12 cellular contexts compared by ENCODE assay signal in genomic region chr19:49335784-49336481, GRCh38. TPM values are rescaled to one million over a fixed set of nuclear protein-coding genes. Genes with fewer than 3 reads are reported as not detected.
A peak's percentile ranks its signal among the peaks of the same experiment; 100 is the strongest.
DNase-seq lines count a peak whose midpoint lies in the region; ATAC-seq, FAIRE-seq and TF ChIP-seq lines count a peak whose summit lies in the region.
"Had no signal": no experiment of that assay in that cellular context is flagged by ENCODE, and none has a peak within 500 bp of the region (broad histone marks: within the 10 kb centered on the region; RNA-seq: fewer than 3 reads in every experiment).

No MANE protein-coding gene starts in this region.

- H3K9me3 Mint-ChIP-seq in CD14-positive monocyte: peaks cover 0 to 6% (median 0%) of the 10 kb centered on the region in 7 donors
- no peaks in the 10 kb centered on the region for H3K9me3 Mint-ChIP-seq in activated T-helper 2 cell treated with anti-CD3 and anti-CD28 coated beads, Interferon-gamma antibody, Interleukin-2, Interleukin-4, amounts not matched to agents 10 μg/mL and 5 μg/mL and 100 μg/mL, durations not matched to agents 14 hours and 24 hours and 36 hours
- no peaks in the 10 kb centered on the region for H3K9me3 Mint-ChIP-seq in naive thymus-derived CD8-positive, alpha-beta T cell
- H3K9me3 Mint-ChIP-seq in endothelial cell (ENCODE audit: unreplicated experiment): no peaks in the 10 kb centered on the region

- H3K27me3 Mint-ChIP-seq in CD14-positive monocyte (ENCODE audit: low read depth in 3 of 3): peaks cover 0 to 3% (median 2%) of the 10 kb centered on the region in 3 donors
- H3K27me3 Mint-ChIP-seq in activated T-helper 2 cell treated with anti-CD3 and anti-CD28 coated beads, Interferon-gamma antibody, Interleukin-2, Interleukin-4, amounts not matched to agents 10 μg/mL and 5 μg/mL and 100 μg/mL, durations not matched to agents 14 hours and 24 hours and 36 hours (ENCODE audit: low read depth): no peaks in the 10 kb centered on the region
- H3K27me3 Mint-ChIP-seq in naive thymus-derived CD8-positive, alpha-beta T cell: no peaks in the 10 kb centered on the region
- peaks cover 40% of the 10 kb centered on the region for H3K27me3 Mint-ChIP-seq in endothelial cell (ENCODE audit: unreplicated experiment)

- H3K27ac ChIP-seq in brain microvascular endothelial cell: no peak overlapping the region

- TF ChIP-seq CTCF in CD14-positive monocyte (IDR thresholded peaks at IDR 0.05) (no peak), GM13977 (IDR thresholded peaks at IDR 0.05; ENCODE audit: extremely low read depth, insufficient read depth, missing control alignments) (no peak), brain microvascular endothelial cell (IDR thresholded peaks at IDR 0.05; ENCODE audit: low read depth, low read length, missing control alignments) (no peak), endothelial cell (IDR thresholded peaks at IDR 0.05; ENCODE audit: unreplicated experiment) (no peak)

- H3K4me1 Mint-ChIP-seq in CD14-positive monocyte (peaks cover 72% of the 10 kb centered on the region), endothelial cell (ENCODE audit: unreplicated experiment) (peaks cover 47% of the 10 kb centered on the region)
- peaks cover 50% of the 10 kb centered on the region for H3K4me1 Mint-ChIP-seq in activated T-helper 2 cell treated with anti-CD3 and anti-CD28 coated beads, Interferon-gamma antibody, Interleukin-2, Interleukin-4, amounts not matched to agents 10 μg/mL and 5 μg/mL and 100 μg/mL, durations not matched to agents 14 hours and 24 hours and 36 hours (ENCODE audit: low read depth)
- H3K4me1 Mint-ChIP-seq in naive thymus-derived CD8-positive, alpha-beta T cell: peaks cover 35 to 91% (median 85%) of the 10 kb centered on the region in 4 donors

- in situ Hi-C loops in GM13977 (cut with MboI; ENCODE audit: low pct_unique_long_range_greater_than_20kb, low sequenced_read_pairs, unreplicated experiment) (no loop called here), brain microvascular endothelial cell (cut with HindIII; ENCODE audit: low pct_ligation_motif_present, low sequenced_read_pairs) (no loop called here)

- H3K36me3 Mint-ChIP-seq in CD14-positive monocyte (peaks cover 24 to 42% of the 10 kb centered on the region in 2 donors), endothelial cell (ENCODE audit: low read depth, unreplicated experiment) (peaks cover 22% of the 10 kb centered on the region)
- peaks cover 37% of the 10 kb centered on the region for H3K36me3 Mint-ChIP-seq in activated T-helper 2 cell treated with anti-CD3 and anti-CD28 coated beads, Interferon-gamma antibody, Interleukin-2, Interleukin-4, amounts not matched to agents 10 μg/mL and 5 μg/mL and 100 μg/mL, durations not matched to agents 14 hours and 24 hours and 36 hours (ENCODE audit: low read depth)
- H3K36me3 Mint-ChIP-seq in naive thymus-derived CD8-positive, alpha-beta T cell: peaks cover 0 to 38% (median 9%) of the 10 kb centered on the region in 3 donors

- H3K27ac Mint-ChIP-seq in CD14-positive monocyte: peak overlapping the region; percentile 93 to 100 (median 96)
- peak overlapping the region; percentile 99 for H3K27ac Mint-ChIP-seq in activated T-helper 2 cell treated with anti-CD3 and anti-CD28 coated beads, Interferon-gamma antibody, Interleukin-2, Interleukin-4, amounts not matched to agents 10 μg/mL and 5 μg/mL and 100 μg/mL, durations not matched to agents 14 hours and 24 hours and 36 hours
- peak overlapping the region; percentile 98 to 100 (median 99) for H3K27ac Mint-ChIP-seq in naive thymus-derived CD8-positive, alpha-beta T cell
- no peak overlapping the region for H3K27ac Mint-ChIP-seq in endothelial cell (ENCODE audit: unreplicated experiment)

- intact Hi-C loops in CD14-positive monocyte (cut with micrococcal nuclease): no loop called here
- intact Hi-C loops in activated T-helper 2 cell treated with anti-CD3 and anti-CD28 coated beads, Interferon-gamma antibody, Interleukin-2, Interleukin-4, amounts not matched to agents 10 μg/mL and 5 μg/mL and 100 μg/mL, durations not matched to agents 14 hours and 24 hours and 36 hours (cut with micrococcal nuclease): no loop called here

- H3K4me3 ChIP-seq in brain microvascular endothelial cell (ENCODE audit: low read depth, low read length): no peak overlapping the region

- peaks cover 3% of the 10 kb centered on the region for H3K36me3 ChIP-seq in brain microvascular endothelial cell (replicated peaks)

- H3K4me3 Mint-ChIP-seq in CD14-positive monocyte (peak overlapping the region; percentile 96 to 99), endothelial cell (ENCODE audit: unreplicated experiment) (no peak overlapping the region)
- H3K4me3 Mint-ChIP-seq in activated T-helper 2 cell treated with anti-CD3 and anti-CD28 coated beads, Interferon-gamma antibody, Interleukin-2, Interleukin-4, amounts not matched to agents 10 μg/mL and 5 μg/mL and 100 μg/mL, durations not matched to agents 14 hours and 24 hours and 36 hours (ENCODE audit: low read depth): peak overlapping the region; percentile 99
- H3K4me3 Mint-ChIP-seq in naive thymus-derived CD8-positive, alpha-beta T cell: peak overlapping the region; percentile 87 to 100 (median 99)

- DNase-seq in CD14-positive monocyte (ENCODE audit: low spot score) (no peak), GM13977 (ENCODE audit: low spot score) (peak; percentile 84), SKM-1 treated with dmso at 0.1 percent for 144 hours (lab: John Stamatoyannopoulos, UW; ENCODE audit: unreplicated experiment) (no peak), brain microvascular endothelial cell (no peak), endothelial cell (ENCODE audit: low spot score) (no peak), HTR-8/SVneo (ENCODE audit: insufficient read length, low spot score) (no peak)
- no peak for DNase-seq in activated T-helper 2 cell treated with anti-CD3 and anti-CD28 coated beads, Interferon-gamma antibody, Interleukin-2, Interleukin-4, amounts not matched to agents 10 μg/mL and 5 μg/mL and 100 μg/mL, durations not matched to agents 14 hours and 24 hours and 36 hours (ENCODE audit: low spot score)
- DNase-seq in naive thymus-derived CD8-positive, alpha-beta T cell: peak in 6 of 10 donors; percentile 7 to 52 (median 32)
- DNase-seq: DMS153, foreskin melanocyte, NCI-H1436 had no signal

- no peak for FAIRE-seq in HTR-8/SVneo (lab: Jason Lieb, UNC)
- FAIRE-seq: astrocyte had no signal

- POLR2A ChIA-PET in naive thymus-derived CD8-positive, alpha-beta T cell (lab: Charles Lee): interaction anchor here (0.6 to 1.3 kb wide), 6 partner anchors 9 to 882 kb away, joined by 3 to 5 read pairs (median 3); partner anchors contain the start of genes BCL2L12, IRF3 and SCAF1

- H3K27me3 ChIP-seq in brain microvascular endothelial cell (replicated peaks): no peaks in the 10 kb centered on the region

- ATAC-seq in naive thymus-derived CD8-positive, alpha-beta T cell: peak; percentile 41 to 60

RNA-seq across cellular contexts. Expression of gene CD37, which starts 0.7 kb away (rescaled TPM):
- 100 to 1,000 TPM; 147 to 194 TPM for polyA plus RNA-seq in CD14-positive monocyte
- 141 TPM in 2 replicates for total RNA-seq in activated T-helper 2 cell treated with anti-CD3 and anti-CD28 coated beads, Interferon-gamma antibody, Interleukin-2, Interleukin-4, amounts not matched to agents 10 μg/mL and 5 μg/mL and 100 μg/mL, durations not matched to agents 14 hours and 24 hours and 36 hours
- 100 to 1,000 TPM; 328 to 337 TPM for total RNA-seq in naive thymus-derived CD8-positive, alpha-beta T cell
- polyA plus RNA-seq in naive thymus-derived CD8-positive, alpha-beta T cell: 100 to 1,000 TPM; 148 to 192 (median 177) TPM
- total RNA-seq in endothelial cell (ENCODE audit: unreplicated experiment): not detected

RNA-seq across cellular contexts. Expression of gene SLC6A16, which starts 10.9 kb away (rescaled TPM):
- polyA plus RNA-seq in CD14-positive monocyte: under 1 TPM; 0.21 to 0.55 TPM
- 1.3 and 2.2 TPM in 2 replicates for total RNA-seq in activated T-helper 2 cell treated with anti-CD3 and anti-CD28 coated beads, Interferon-gamma antibody, Interleukin-2, Interleukin-4, amounts not matched to agents 10 μg/mL and 5 μg/mL and 100 μg/mL, durations not matched to agents 14 hours and 24 hours and 36 hours
- total RNA-seq in naive thymus-derived CD8-positive, alpha-beta T cell: 1 to 10 TPM; 6.0 to 6.9 TPM
- polyA plus RNA-seq in naive thymus-derived CD8-positive, alpha-beta T cell: 1 to 10 TPM in 2 of 3 donors, under 1 TPM in 1; 0.97 to 1.5 (median 1.4) TPM
- total RNA-seq in endothelial cell (ENCODE audit: unreplicated experiment): 4.0 TPM

RNA-seq across cellular contexts. Expression of gene TEAD2, which starts 26.3 kb away (rescaled TPM):
- polyA plus RNA-seq in CD14-positive monocyte: not detected
- total RNA-seq in activated T-helper 2 cell treated with anti-CD3 and anti-CD28 coated beads, Interferon-gamma antibody, Interleukin-2, Interleukin-4, amounts not matched to agents 10 μg/mL and 5 μg/mL and 100 μg/mL, durations not matched to agents 14 hours and 24 hours and 36 hours: not detected in 2 replicates
- under 1 TPM; 0.21 to 0.49 TPM for total RNA-seq in naive thymus-derived CD8-positive, alpha-beta T cell
- polyA plus RNA-seq in naive thymus-derived CD8-positive, alpha-beta T cell: under 1 TPM in 1 of 3 donors, not detected in 2; 0.07 TPM
- total RNA-seq in endothelial cell (ENCODE audit: unreplicated experiment): 167 TPM

RNA-seq across cellular contexts. Expression of gene DKKL1, which starts 27.7 kb away (rescaled TPM):
- not detected for polyA plus RNA-seq in CD14-positive monocyte
- total RNA-seq in activated T-helper 2 cell treated with anti-CD3 and anti-CD28 coated beads, Interferon-gamma antibody, Interleukin-2, Interleukin-4, amounts not matched to agents 10 μg/mL and 5 μg/mL and 100 μg/mL, durations not matched to agents 14 hours and 24 hours and 36 hours: not detected in 2 replicates
- not detected for total RNA-seq in naive thymus-derived CD8-positive, alpha-beta T cell
- polyA plus RNA-seq in naive thymus-derived CD8-positive, alpha-beta T cell: not detected
- total RNA-seq in endothelial cell (ENCODE audit: unreplicated experiment): 2.2 TPM

RNA-seq across cellular contexts. Expression of gene KASH5, which starts 52.1 kb away (rescaled TPM):
- polyA plus RNA-seq in CD14-positive monocyte: not detected
- 0.14 and 0.28 TPM in 2 replicates for total RNA-seq in activated T-helper 2 cell treated with anti-CD3 and anti-CD28 coated beads, Interferon-gamma antibody, Interleukin-2, Interleukin-4, amounts not matched to agents 10 μg/mL and 5 μg/mL and 100 μg/mL, durations not matched to agents 14 hours and 24 hours and 36 hours
- under 1 TPM in 1 of 2 experiments, not detected in 1; 0.36 TPM for total RNA-seq in naive thymus-derived CD8-positive, alpha-beta T cell
- under 1 TPM in 1 of 3 donors, not detected in 2; 0.22 TPM for polyA plus RNA-seq in naive thymus-derived CD8-positive, alpha-beta T cell
- 0.26 TPM for total RNA-seq in endothelial cell (ENCODE audit: unreplicated experiment)
- total RNA-seq: astrocyte had no signal

Comparison
In these comparisons a context has a peak if more than half of its experiments do, and no peak if none do; other contexts are left out.
1. DNase-seq: peak in GM13977 (single experiment) and naive thymus-derived CD8-positive, alpha-beta T cell (6 of 10); none in CD14-positive monocyte (single experiment), activated T-helper 2 cell treated with anti-CD3 and anti-CD28 coated beads, Interferon-gamma antibody, Interleukin-2, Interleukin-4, amounts not matched to agents 10 μg/mL and 5 μg/mL and 100 μg/mL, durations not matched to agents 14 hours and 24 hours and 36 hours (single experiment), SKM-1 treated with dmso at 0.1 percent for 144 hours (single experiment), brain microvascular endothelial cell (single experiment), endothelial cell (single experiment) and HTR-8/SVneo (single experiment).
2. RNA of gene CD37, which starts 0.7 kb away (total RNA-seq): 328 to 337 TPM in naive thymus-derived CD8-positive, alpha-beta T cell and 141 TPM in activated T-helper 2 cell treated with anti-CD3 and anti-CD28 coated beads, Interferon-gamma antibody, Interleukin-2, Interleukin-4, amounts not matched to agents 10 μg/mL and 5 μg/mL and 100 μg/mL, durations not matched to agents 14 hours and 24 hours and 36 hours; not detected in endothelial cell (single experiment); every median in the first group is over 100 times any median in the second.
3. RNA of gene TEAD2, which starts 26.3 kb away (total RNA-seq): 167 TPM in endothelial cell (single experiment); 0.21 to 0.49 TPM in naive thymus-derived CD8-positive, alpha-beta T cell and not detected in activated T-helper 2 cell treated with anti-CD3 and anti-CD28 coated beads, Interferon-gamma antibody, Interleukin-2, Interleukin-4, amounts not matched to agents 10 μg/mL and 5 μg/mL and 100 μg/mL, durations not matched to agents 14 hours and 24 hours and 36 hours; every median in the first group is over 100 times any median in the second.